ENCODE assay signal across 9 cellular contexts in genomic region chr15:79977431-79977940, GRCh38. TPM values are rescaled to one million over a fixed set of nuclear protein-coding genes. Genes with fewer than 3 reads are reported as not detected.
DNase-seq lines count a peak whose midpoint lies in the region; ATAC-seq and TF ChIP-seq lines count a peak whose summit lies in the region.
"Had no signal": no experiment of that assay in that cellular context is flagged by ENCODE, and none has a peak within 500 bp of the region (broad histone marks: within the 10 kb centered on the region; RNA-seq: fewer than 3 reads in every experiment).

No MANE protein-coding gene starts in this region.

- CTCF ChIA-PET in OCI-LY7 (lab: Charles Lee; ENCODE audit: unreplicated experiment), result interaction anchor here (0.6 to 0.9 kb wide), 2 partner anchors 175 to 177 kb away, joined by 3 to 5 read pairs; no protein-coding TSS in a partner anchor

- ATAC-seq in GM18868 (IDR thresholded peaks at IDR 0.05; ENCODE audit: unreplicated experiment) (peak; percentile 35), HG02678 (IDR thresholded peaks at IDR 0.05; ENCODE audit: unreplicated experiment) (peak; percentile 41), naive B cell (ENCODE audit: low read depth in 2 of 2) (peak; percentile 92 to 94)

- no peaks in the 10 kb centered on the region for H3K9me2 ChIP-seq in OCI-LY7 (ENCODE audit: insufficient read depth, low read length)

- no peaks in the 10 kb centered on the region for H3K9me3 ChIP-seq in OCI-LY7 (ENCODE audit: low read length)

- H3K4me1 ChIP-seq in OCI-LY7 (ENCODE audit: insufficient read depth, low read length, poor library complexity, severe bottlenecking), result peaks cover 38% of the 10 kb centered on the region

- BruUV-seq in OCI-LY7 (replicated peaks; lab: Mats Ljungman, UMichigan), result no TSS peak

- H3K36me3 Mint-ChIP-seq in naive B cell, result no peaks in the 10 kb centered on the region
- no peaks in the 10 kb centered on the region for H3K36me3 Mint-ChIP-seq in activated T-helper 1 cell treated with anti-CD3 and anti-CD28 coated beads, Interleukin-12 subunit alpha, Interleukin-12 subunit beta, Interleukin-2, Interleukin-4 antibody, amounts not matched to agents 30 ng/mL and 10 ng/mL and 1 ng/mL, durations not matched to agents 14 hours and 24 hours and 36 hours (ENCODE audit: low read depth)

- peak; percentile 50 for DNase-seq in OCI-LY7 (ENCODE audit: low spot score)
- peak; percentile 74 for DNase-seq in naive B cell
- no peak for DNase-seq in stimulated activated CD4-positive, alpha-beta T cell treated with anti-CD3 and anti-CD28 coated beads, Interleukin-12 subunit alpha, Interleukin-12 subunit beta, amount 100 ng/mL, for 4 hours
- DNase-seq in activated T-helper 1 cell treated with anti-CD3 and anti-CD28 coated beads, Interleukin-12 subunit alpha, Interleukin-12 subunit beta, Interleukin-2, Interleukin-4 antibody, amounts not matched to agents 30 ng/mL and 10 ng/mL and 1 ng/mL, durations not matched to agents 14 hours and 24 hours and 36 hours (ENCODE audit: low spot score), result no peak
- no peak for DNase-seq in iPS-NIHi11 (ENCODE audit: low spot score)
- DNase-seq in activated CD4-positive, alpha-beta T cell treated with anti-CD3 and anti-CD28 coated beads, Interleukin-2, amount 50 U/mL, for 48 hours, result no peak

- H3K4me2 ChIP-seq in OCI-LY7 (ENCODE audit: low read length), result peak overlapping the region; percentile 10; the same call in 1 of the 2 replicates

- intact Hi-C loops in OCI-LY7 (cut with micrococcal nuclease; ENCODE audit: unreplicated experiment), result loop anchor here (5.0 kb wide), 1 partner anchor 55 kb away; no protein-coding TSS in a partner anchor
- intact Hi-C loops in activated T-helper 1 cell treated with anti-CD3 and anti-CD28 coated beads, Interleukin-12 subunit alpha, Interleukin-12 subunit beta, Interleukin-2, Interleukin-4 antibody, amounts not matched to agents 30 ng/mL and 10 ng/mL and 1 ng/mL, durations not matched to agents 14 hours and 24 hours and 36 hours (cut with micrococcal nuclease), result no loop called here

- peak overlapping the region; percentile 88 to 99 (median 93) for H3K27ac Mint-ChIP-seq in naive B cell
- H3K27ac Mint-ChIP-seq in activated T-helper 1 cell treated with anti-CD3 and anti-CD28 coated beads, Interleukin-12 subunit alpha, Interleukin-12 subunit beta, Interleukin-2, Interleukin-4 antibody, amounts not matched to agents 30 ng/mL and 10 ng/mL and 1 ng/mL, durations not matched to agents 14 hours and 24 hours and 36 hours, result no peak overlapping the region
- H3K27ac Mint-ChIP-seq: nephron had no signal

- TF ChIP-seq CTCF in OCI-LY7 (conservative IDR thresholded peaks at IDR 0.05; ENCODE audit: low read length), result no peak

- no peaks in the 10 kb centered on the region for H3K9me3 Mint-ChIP-seq in naive B cell
- H3K9me3 Mint-ChIP-seq in activated T-helper 1 cell treated with anti-CD3 and anti-CD28 coated beads, Interleukin-12 subunit alpha, Interleukin-12 subunit beta, Interleukin-2, Interleukin-4 antibody, amounts not matched to agents 30 ng/mL and 10 ng/mL and 1 ng/mL, durations not matched to agents 14 hours and 24 hours and 36 hours, result no peaks in the 10 kb centered on the region
- H3K9me3 Mint-ChIP-seq: nephron had no signal

- peaks cover 48 to 63% (median 55%) of the 10 kb centered on the region in 3 donors for H3K4me1 Mint-ChIP-seq in naive B cell
- peaks cover 45% of the 10 kb centered on the region for H3K4me1 Mint-ChIP-seq in activated T-helper 1 cell treated with anti-CD3 and anti-CD28 coated beads, Interleukin-12 subunit alpha, Interleukin-12 subunit beta, Interleukin-2, Interleukin-4 antibody, amounts not matched to agents 30 ng/mL and 10 ng/mL and 1 ng/mL, durations not matched to agents 14 hours and 24 hours and 36 hours (ENCODE audit: low read depth)

- H3K27ac ChIP-seq in OCI-LY7 (ENCODE audit: low read depth, low read length, poor library complexity, severe bottlenecking), result no peak overlapping the region

- no peak overlapping the region for H3K4me3 ChIP-seq in OCI-LY7 (ENCODE audit: low read depth, low read length, poor library complexity, severe bottlenecking)

- no peaks in the 10 kb centered on the region for H3K79me2 ChIP-seq in OCI-LY7 (ENCODE audit: insufficient read depth, low read depth, low read length)

- no peaks in the 10 kb centered on the region for H3K36me3 ChIP-seq in OCI-LY7 (ENCODE audit: insufficient read depth, low read length)

- H4K20me1 ChIP-seq in OCI-LY7 (ENCODE audit: insufficient read depth, low read length), result no peaks in the 10 kb centered on the region

- peak overlapping the region; percentile 21 to 91 (median 80) for H3K4me3 Mint-ChIP-seq in naive B cell
- no peak overlapping the region for H3K4me3 Mint-ChIP-seq in activated T-helper 1 cell treated with anti-CD3 and anti-CD28 coated beads, Interleukin-12 subunit alpha, Interleukin-12 subunit beta, Interleukin-2, Interleukin-4 antibody, amounts not matched to agents 30 ng/mL and 10 ng/mL and 1 ng/mL, durations not matched to agents 14 hours and 24 hours and 36 hours
- H3K4me3 Mint-ChIP-seq: nephron had no signal

- peak overlapping the region; percentile 31; the same call in 1 of the 2 replicates for H2AFZ ChIP-seq in OCI-LY7 (ENCODE audit: low read length)

- POLR2A ChIA-PET in OCI-LY7 (lab: Charles Lee), result interaction anchor here (0.7 to 2.4 kb wide), 6 partner anchors 9 to 180 kb away, joined by 3 to 13 read pairs (median 4); no protein-coding TSS in a partner anchor

- peaks cover 0 to 13% (median 0%) of the 10 kb centered on the region in 3 donors for H3K27me3 Mint-ChIP-seq in naive B cell
- H3K27me3 Mint-ChIP-seq in activated T-helper 1 cell treated with anti-CD3 and anti-CD28 coated beads, Interleukin-12 subunit alpha, Interleukin-12 subunit beta, Interleukin-2, Interleukin-4 antibody, amounts not matched to agents 30 ng/mL and 10 ng/mL and 1 ng/mL, durations not matched to agents 14 hours and 24 hours and 36 hours (ENCODE audit: insufficient read depth), result no peaks in the 10 kb centered on the region

RNA-seq across cellular contexts. Expression of gene BCL2A1, which starts 6.5 kb away (rescaled TPM):
- 0.85 and 2.2 TPM in 2 replicates for total RNA-seq in OCI-LY7 (2014; rRNA removed; shearing (Covaris generic))
- total RNA-seq in OCI-LY7 (2022), result 2.3 and 4.5 TPM in 2 replicates
- 10 to 100 TPM; 30.9 to 58.4 (median 44.4) TPM for polyA plus RNA-seq in naive B cell (ENCODE audit: low read depth in 6 of 6)
- 91.8 and 95.0 TPM in 2 replicates for total RNA-seq in activated T-helper 1 cell treated with anti-CD3 and anti-CD28 coated beads, Interleukin-12 subunit alpha, Interleukin-12 subunit beta, Interleukin-2, Interleukin-4 antibody, amounts not matched to agents 30 ng/mL and 10 ng/mL and 1 ng/mL, durations not matched to agents 14 hours and 24 hours and 36 hours

Comparison
In these comparisons a context has a peak if more than half of its experiments do, and no peak if none do; other contexts are left out.
1. ATAC-seq: peak in every context shown above with its lines; median percentile 93 in naive B cell; 41 in HG02678; 35 in GM18868.
2. DNase-seq: peak in OCI-LY7 (single experiment) and naive B cell (single experiment); none in stimulated activated CD4-positive, alpha-beta T cell treated with anti-CD3 and anti-CD28 coated beads, Interleukin-12 subunit alpha, Interleukin-12 subunit beta, amount 100 ng/mL, for 4 hours (single experiment), activated T-helper 1 cell treated with anti-CD3 and anti-CD28 coated beads, Interleukin-12 subunit alpha, Interleukin-12 subunit beta, Interleukin-2, Interleukin-4 antibody, amounts not matched to agents 30 ng/mL and 10 ng/mL and 1 ng/mL, durations not matched to agents 14 hours and 24 hours and 36 hours (single experiment), iPS-NIHi11 (single experiment) and activated CD4-positive, alpha-beta T cell treated with anti-CD3 and anti-CD28 coated beads, Interleukin-2, amount 50 U/mL, for 48 hours (0 of 2).
3. RNA of gene BCL2A1, which starts 6.5 kb away (total RNA-seq): 91.8 to 95.0 TPM in activated T-helper 1 cell treated with anti-CD3 and anti-CD28 coated beads, Interleukin-12 subunit alpha, Interleukin-12 subunit beta, Interleukin-2, Interleukin-4 antibody, amounts not matched to agents 30 ng/mL and 10 ng/mL and 1 ng/mL, durations not matched to agents 14 hours and 24 hours and 36 hours; 0.85 to 4.5 TPM in OCI-LY7; every median in the first group is over 10 times any median in the second.